1 cellular context compared by ENCODE assay signal in genomic region chr19:2050991-2051770, GRCh38.
TF ChIP-seq lines count a peak whose summit lies in the region.

TSS of gene MKNK2 (minus strand) at chr19:2051244. CDS start at chr19:2050851, 393 bp downstream.

TF ChIP-seq in K562, 482 proteins besides CTCF, POLR2A, EP300 and RAD21 (continued from another document):
- TF ChIP-seq POLR3G (IDR thresholded peaks at IDR 0.05; ENCODE audit: extremely low read depth, insufficient read length, insufficient replicate concordance) = no peak
- TF ChIP-seq ZNF644 (tag; IDR thresholded peaks at IDR 0.05; ENCODE audit: low read depth) = 0 out of 2 replicates have a peak, but pooled peaks have one; percentile 29
- TF ChIP-seq TAF15 (IDR thresholded peaks at IDR 0.05; ENCODE audit: low read depth, low read length) = no peak
- TF ChIP-seq PRPF4 (IDR thresholded peaks at IDR 0.05; ENCODE audit: insufficient read depth, low read depth, low read length, poor library complexity, severe bottlenecking) = peak; percentile 90
- TF ChIP-seq LEF1 (IDR thresholded peaks at IDR 0.05) = no peak
